Comparison of ENCODE assay signal across 21 cellular contexts in the genomic region with DNA sequence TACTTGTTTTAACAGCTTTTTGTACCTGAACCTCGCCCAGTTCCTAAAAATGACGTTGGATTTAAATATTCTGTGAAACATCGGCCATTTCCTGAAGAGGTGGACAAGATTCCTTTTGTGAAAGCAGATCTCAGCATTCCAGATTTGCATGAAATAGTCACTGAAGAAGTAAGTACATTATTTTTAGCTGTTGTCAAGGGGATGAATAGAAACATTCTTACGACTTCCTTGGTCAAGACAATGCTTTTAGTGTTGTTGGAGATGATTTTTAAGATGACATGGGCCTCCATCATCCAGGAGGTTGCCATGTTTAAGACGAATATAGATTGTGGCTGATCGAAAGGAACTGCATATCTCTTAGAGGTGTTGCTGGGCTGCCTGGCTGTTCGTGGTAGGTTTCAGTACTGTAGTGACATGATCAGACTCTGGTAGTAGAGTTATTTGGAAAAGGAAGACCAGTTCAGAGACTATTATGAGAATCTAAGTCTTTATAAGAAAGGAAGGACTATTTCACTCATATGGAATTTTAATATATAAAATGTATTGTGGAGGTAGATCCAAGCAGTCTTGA. TPM values are rescaled to one million over a fixed set of nuclear protein-coding genes. Genes with fewer than 3 reads are reported as not detected.
DNase-seq lines count a peak whose midpoint lies in the region; ATAC-seq and FAIRE-seq lines count a peak whose summit lies in the region.
"Had no signal": no experiment of that assay in that cellular context is flagged by ENCODE, and none has a peak within 500 bp of the region (broad histone marks: within the 10 kb centered on the region; RNA-seq: fewer than 3 reads in every experiment).

No MANE protein-coding gene starts in this region.

- no peak overlapping the region for H3K27ac Mint-ChIP-seq in stimulated activated naive CD8-positive, alpha-beta T cell treated with anti-CD3 and anti-CD28 coated beads, Interleukin-15, amount 100 ng/mL, for 72 hours
- no peak overlapping the region for H3K27ac Mint-ChIP-seq in T-helper 2 cell treated with Interferon-gamma antibody and Interleukin-4, amounts not matched to agents 5 μg/mL and 100 μg/mL, for 36 hours
- H3K27ac Mint-ChIP-seq: CD4-positive, alpha-beta memory T cell; GM23338; H9 had no signal

- H3K36me3 Mint-ChIP-seq in T-helper 2 cell treated with Interferon-gamma antibody and Interleukin-4, amounts not matched to agents 5 μg/mL and 100 μg/mL, for 36 hours (ENCODE audit: low read depth): peaks cover 31% of the 10 kb centered on the region

- FAIRE-seq in HTR-8/SVneo (lab: Jason Lieb, UNC): peak; percentile 42
- FAIRE-seq: G401.6, GM12892, GM19239 had no signal

- no peak overlapping the region for H3K4me3 Mint-ChIP-seq in stimulated activated naive CD8-positive, alpha-beta T cell treated with anti-CD3 and anti-CD28 coated beads, Interleukin-15, amount 100 ng/mL, for 72 hours
- H3K4me3 Mint-ChIP-seq in T-helper 2 cell treated with Interferon-gamma antibody and Interleukin-4, amounts not matched to agents 5 μg/mL and 100 μg/mL, for 36 hours: no peak overlapping the region
- H3K4me3 Mint-ChIP-seq: CD4-positive, alpha-beta memory T cell; GM23338; H9 had no signal

- H3K4me1 Mint-ChIP-seq in stimulated activated naive CD8-positive, alpha-beta T cell treated with anti-CD3 and anti-CD28 coated beads, Interleukin-15, amount 100 ng/mL, for 72 hours: no peaks in the 10 kb centered on the region
- no peaks in the 10 kb centered on the region for H3K4me1 Mint-ChIP-seq in T-helper 2 cell treated with Interferon-gamma antibody and Interleukin-4, amounts not matched to agents 5 μg/mL and 100 μg/mL, for 36 hours (ENCODE audit: low read depth)
- H3K4me1 Mint-ChIP-seq: GM23338, H9 had no signal

- H3K27me3 Mint-ChIP-seq in stimulated activated naive CD8-positive, alpha-beta T cell treated with anti-CD3 and anti-CD28 coated beads, Interleukin-15, amount 100 ng/mL, for 72 hours: no peaks in the 10 kb centered on the region
- H3K27me3 Mint-ChIP-seq in T-helper 2 cell treated with Interferon-gamma antibody and Interleukin-4, amounts not matched to agents 5 μg/mL and 100 μg/mL, for 36 hours (ENCODE audit: low read depth): no peaks in the 10 kb centered on the region
- H3K27me3 Mint-ChIP-seq: CD4-positive, alpha-beta memory T cell had no signal

- in situ Hi-C loops in SK-MEL-5 (cut with HindIII; ENCODE audit: low pct_unique_long_range_greater_than_20kb, low sequenced_read_pairs): no loop called here

- DNase-seq in stimulated activated naive CD8-positive, alpha-beta T cell treated with anti-CD3 and anti-CD28 coated beads, Interleukin-15, amount 100 ng/mL, for 72 hours: no peak
- no peak for DNase-seq in stimulated activated naive CD8-positive, alpha-beta T cell treated with anti-CD3 and anti-CD28 coated beads, Interleukin-15, Interleukin-2, amounts not matched to agents 100 U/mL and 50 U/mL, for 24 hours
- no peak for DNase-seq in HTR-8/SVneo (ENCODE audit: insufficient read length, low spot score)
- DNase-seq in SK-MEL-5 (ENCODE audit: low read depth, low spot score): peak; percentile 72
- no peak for DNase-seq in NCI-H524 (lab: John Stamatoyannopoulos, UW)
- DNase-seq in T-helper 2 cell treated with Interferon-gamma antibody and Interleukin-4, amounts not matched to agents 5 μg/mL and 100 μg/mL, for 36 hours (ENCODE audit: low spot score): no peak
- DNase-seq: C1 segment of cervical spinal cord; Caco-2; CD4-positive, alpha-beta memory T cell; DMS153; DND-41; H9 had no signal

- H3K9me3 Mint-ChIP-seq in stimulated activated naive CD8-positive, alpha-beta T cell treated with anti-CD3 and anti-CD28 coated beads, Interleukin-15, amount 100 ng/mL, for 72 hours: no peaks in the 10 kb centered on the region
- no peaks in the 10 kb centered on the region for H3K9me3 Mint-ChIP-seq in T-helper 2 cell treated with Interferon-gamma antibody and Interleukin-4, amounts not matched to agents 5 μg/mL and 100 μg/mL, for 36 hours
- H3K9me3 Mint-ChIP-seq: CD4-positive, alpha-beta memory T cell; GM23338; H9 had no signal

- peak; percentile 50 for ATAC-seq in stimulated activated naive CD8-positive, alpha-beta T cell treated with anti-CD3 and anti-CD28 coated beads, Interleukin-15, amount 100 ng/mL, for 72 hours
- no peak for ATAC-seq in stimulated activated naive CD8-positive, alpha-beta T cell treated with anti-CD3 and anti-CD28 coated beads, Interleukin-15, Interleukin-2, amounts not matched to agents 100 U/mL and 50 U/mL, for 24 hours
- no peak for ATAC-seq in GM18520 (IDR thresholded peaks at IDR 0.05; ENCODE audit: unreplicated experiment)
- ATAC-seq: GM23338 had no signal

RNA-seq across cellular contexts. Expression of a gene that starts 29.9 kb away (rescaled TPM):
- total RNA-seq in SK-MEL-5 (2014; rRNA removed; shearing (Covaris generic)): not detected in 2 replicates
- not detected in 2 replicates for polyA plus RNA-seq in SK-MEL-5 (2015; cell fraction: cytosol; rRNA removed)
- not detected in 2 replicates for polyA plus RNA-seq in SK-MEL-5 (2015; cell fraction: nucleus; rRNA removed)
- total RNA-seq: A172; A673; Caco-2; CD4-positive, alpha-beta memory T cell; GM23338; H4; H9 had no signal
- polyA plus RNA-seq: BJ; CD4-positive, alpha-beta memory T cell; GM23338 had no signal

RNA-seq across cellular contexts. Expression of a gene that starts 50.5 kb away (rescaled TPM):
- 0.08 TPM in 1 of 2 replicates, not detected in the other for total RNA-seq in SK-MEL-5 (2014; rRNA removed; shearing (Covaris generic))
- not detected in 2 replicates for polyA plus RNA-seq in SK-MEL-5 (2015; cell fraction: cytosol; rRNA removed)
- 0.11 TPM in 1 of 2 replicates, not detected in the other for polyA plus RNA-seq in SK-MEL-5 (2015; cell fraction: nucleus; rRNA removed)
- total RNA-seq: A172; A673; CD4-positive, alpha-beta memory T cell; H4 had no signal
- polyA plus RNA-seq: BJ; CD4-positive, alpha-beta memory T cell; GM23338 had no signal
